ENCODE assay signal across 8 cellular contexts in genomic region chr3:170908235-170909116, GRCh38. TPM values are rescaled to one million over a fixed set of nuclear protein-coding genes. Genes with fewer than 3 reads are reported as not detected.
DNase-seq lines count a peak whose midpoint lies in the region.

Gene EIF5A2 (minus strand): TSS chr3:170908637. CDS start chr3:170907806, 831 bp downstream.

- H3K27me3 ChIP-seq in H7 (ENCODE audit: control insufficient read depth, insufficient read depth, low read length), result peaks cover 20% of the 10 kb centered on the region

- H3K9ac ChIP-seq in ES-I3 (ENCODE audit: low read depth, low read length), result peak within 1 kb of the TSS; percentile 89

- H3K4me3 ChIP-seq in H7 (ENCODE audit: insufficient read depth, low read depth, low read length), result peak within 1 kb of the TSS; percentile 65

- peaks cover 8% of the 10 kb centered on the region for H3K9me3 ChIP-seq in ES-I3 (ENCODE audit: control insufficient read depth, insufficient read depth, low read length)

- peak within 1 kb of the TSS; percentile 49 for H3K27ac ChIP-seq in substantia nigra (ENCODE audit: low read depth, low read length, poor library complexity, severe bottlenecking)

- H3K4me1 ChIP-seq in ES-I3 (ENCODE audit: insufficient read depth, low read length), result no peaks in the 10 kb centered on the region

- DNase-seq in H7 (peak; percentile 97), LoVo (ENCODE audit: low spot score) (peak; percentile 88), SIG-M5 treated with dmso at 0.1 percent for 504 hours (lab: John Stamatoyannopoulos, UW; ENCODE audit: unreplicated experiment) (peak; percentile 84), germinal center (ENCODE audit: low spot score) (peak; percentile 97), non-pigmented ciliary epithelial cell (ENCODE audit: low read depth) (peak; percentile 72), substantia nigra (lab: John Stamatoyannopoulos, UW) (peak; percentile 32 to 94 (median 85))
- DNase-seq in activated gamma-delta T cell treated with anti-CD3 and anti-CD28 coated beads, Interleukin-2, amount 50 U/mL, for 16 hours (ENCODE audit: low read depth), result peak; percentile 91

- H3K36me3 ChIP-seq in ES-I3 (ENCODE audit: insufficient read depth, low read length) (no peaks in the 10 kb centered on the region), H7 (replicated peaks; ENCODE audit: control insufficient read depth, insufficient read depth, low read length) (no peaks in the 10 kb centered on the region)

RNA-seq across cellular contexts. Expression of gene EIF5A2, which starts in this region (rescaled TPM):
- total RNA-seq in H7 (2014; rRNA removed; shearing (Covaris generic)), result 6.1 and 6.3 TPM in 2 replicates

Comparison
In these comparisons a context has a peak if more than half of its experiments do, and no peak if none do; other contexts are left out.
1. Peak in every context shown above with its lines: DNase-seq, H3K4me3 ChIP-seq and H3K27ac ChIP-seq.